Comparison of ENCODE assay signal across 11 cellular contexts in the genomic region with DNA sequence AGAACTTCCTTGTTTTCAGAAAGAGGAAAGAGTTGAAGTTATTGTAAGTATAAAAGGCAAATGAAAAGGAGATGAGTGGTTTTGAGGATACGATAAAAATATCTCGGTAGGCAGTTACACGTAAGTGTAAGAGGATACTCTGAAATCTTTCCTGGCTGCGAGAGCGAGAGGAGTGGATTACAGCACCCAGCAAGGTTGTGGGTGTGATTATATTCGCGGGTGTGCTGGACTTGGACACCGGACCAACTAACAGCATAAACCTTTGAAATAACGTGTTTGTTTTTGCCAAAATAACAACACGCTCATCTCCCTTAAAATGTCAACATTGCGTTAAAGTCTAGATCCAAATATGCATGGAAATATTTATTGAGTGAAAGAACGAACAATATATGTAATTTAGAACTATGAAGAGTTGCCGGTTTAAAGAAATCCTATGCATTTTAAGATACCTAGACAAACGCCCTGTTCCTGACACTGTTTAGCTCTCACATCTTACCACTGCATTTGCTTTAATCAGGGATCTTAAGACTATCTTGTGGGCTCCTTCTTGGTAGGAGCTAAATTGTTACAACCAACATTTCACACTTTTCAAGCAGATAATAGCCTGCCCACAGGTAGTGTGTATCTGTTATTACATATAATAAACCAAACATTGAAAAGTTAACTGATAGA.
DNase-seq lines count a peak whose midpoint lies in the region; ATAC-seq and TF ChIP-seq lines count a peak whose summit lies in the region.
"Had no signal": no experiment of that assay in that cellular context is flagged by ENCODE, and none has a peak within 500 bp of the region (broad histone marks: within the 10 kb centered on the region; RNA-seq: fewer than 3 reads in every experiment).

No MANE protein-coding gene starts in this region.

- DNase-seq in IMR-90 (peak; percentile 5), amniotic epithelial cell (ENCODE audit: low read depth) (peak; percentile 62), hepatocyte (ENCODE audit: low spot score) (peak; percentile 23), gastrocnemius medialis (peak; percentile 24 to 41)
- no peak for DNase-seq in activated CD4-positive, alpha-beta T cell treated with anti-CD3 and anti-CD28 coated beads, Interleukin-2, amount 10 ng/mL, durations not matched to agents 24 days and 14 days
- no peak for DNase-seq in stimulated activated CD4-positive, alpha-beta T cell treated with anti-CD3 and anti-CD28 coated beads, Interleukin-4, amount 100 ng/mL, for 4 hours
- DNase-seq: WERI-Rb-1 had no signal

- no peak for TF ChIP-seq RAD21 in IMR-90 (IDR thresholded peaks at IDR 0.05; ENCODE audit: low read length)

- H3K4me1 ChIP-seq in IMR-90 (ENCODE audit: control insufficient read depth, insufficient read depth, low read length), result peaks cover 6% of the 10 kb centered on the region
- H3K4me1 ChIP-seq in hepatocyte (ENCODE audit: insufficient read depth), result peaks cover 7% of the 10 kb centered on the region
- peaks cover 20 to 24% of the 10 kb centered on the region in 2 donors for H3K4me1 ChIP-seq in gastrocnemius medialis

- ATAC-seq in IMR-90 (ENCODE audit: low read depth), result no peak
- peak; percentile 89 to 94 for ATAC-seq in gastrocnemius medialis
- no peak for ATAC-seq in GM18870 (IDR thresholded peaks at IDR 0.05; ENCODE audit: unreplicated experiment)
- ATAC-seq in HG03159 (IDR thresholded peaks at IDR 0.05; ENCODE audit: unreplicated experiment), result no peak
- ATAC-seq: GM23338 had no signal

- TF ChIP-seq CTCF in IMR-90 (conservative IDR thresholded peaks at IDR 0.05; ENCODE audit: low read depth, low read length) (no peak), hepatocyte (IDR thresholded peaks at IDR 0.05; ENCODE audit: poor library complexity) (no peak), gastrocnemius medialis (IDR thresholded peaks at IDR 0.05 in 4 of 5, conservative IDR thresholded peaks at IDR 0.05 in 1 of 5) (no peak)

- no peak overlapping the region for H3K4me2 ChIP-seq in IMR-90 (ENCODE audit: low read depth, low read length)
- peak overlapping the region; percentile 65 for H3K4me2 ChIP-seq in hepatocyte
- H3K4me2 ChIP-seq: GM23338 had no signal

- H3K27ac ChIP-seq in IMR-90 (ENCODE audit: insufficient read depth, low read length) (peak overlapping the region; percentile 18; the same call in 1 of the 2 replicates), hepatocyte (peak overlapping the region; percentile 87), gastrocnemius medialis (peak overlapping the region; percentile 78 to 87 (median 82))
- H3K27ac ChIP-seq: WERI-Rb-1 had no signal

- H3K27me3 ChIP-seq in IMR-90 (ENCODE audit: control insufficient read depth, insufficient read depth, low read length) (no peaks in the 10 kb centered on the region), hepatocyte (no peaks in the 10 kb centered on the region), gastrocnemius medialis (no peaks in the 10 kb centered on the region)

- H3K9ac ChIP-seq in IMR-90 (ENCODE audit: low read depth, low read length), result no peak overlapping the region

- CTCF ChIA-PET in IMR-90 (lab: Yijun Ruan, JAX), result no interaction called here

- H3K56ac ChIP-seq in IMR-90 (ENCODE audit: extremely low read depth, insufficient read depth, low read length), result no peak overlapping the region

- H3K9me2 ChIP-seq in hepatocyte (replicated peaks; ENCODE audit: insufficient read depth), result no peaks in the 10 kb centered on the region

- H3K27me3 Mint-ChIP-seq in activated CD4-positive, alpha-beta T cell treated with anti-CD3 and anti-CD28 coated beads, Interleukin-2, amount 10 ng/mL, durations not matched to agents 24 days and 14 days, result no peaks in the 10 kb centered on the region
- H3K27me3 Mint-ChIP-seq: stimulated activated naive CD8-positive, alpha-beta T cell treated with anti-CD3 and anti-CD28 coated beads, Interleukin-15, Interleukin-2, amounts not matched to agents 100 ng/mL and 50 ng/mL, for 24 hours had no signal

- H4K91ac ChIP-seq in IMR-90 (ENCODE audit: insufficient read depth, low read depth, low read length), result no peak overlapping the region

- H3K4me1 Mint-ChIP-seq in activated CD4-positive, alpha-beta T cell treated with anti-CD3 and anti-CD28 coated beads, Interleukin-2, amount 10 ng/mL, durations not matched to agents 24 days and 14 days, result no peaks in the 10 kb centered on the region

- no peak overlapping the region; the same call in 1 of the 2 replicates for H3K14ac ChIP-seq in IMR-90 (replicated peaks; ENCODE audit: low read depth, low read length)

- dilution Hi-C loops in IMR-90 (cut with HindIII; ENCODE audit: low sequenced_read_pairs, unreplicated experiment), result no loop called here

- H2BK15ac ChIP-seq in IMR-90 (ENCODE audit: low read depth, low read length), result no peak overlapping the region; the same call in 2 of the 3 replicates

- no peak overlapping the region; the same call in 1 of the 2 replicates for H3K4ac ChIP-seq in IMR-90 (ENCODE audit: low read depth, low read length)

- no peaks in the 10 kb centered on the region for H3K79me2 ChIP-seq in hepatocyte

- in situ Hi-C loops in IMR-90 (cut with MboI; ENCODE audit: low sequenced_read_pairs), result no loop called here
- in situ Hi-C loops in gastrocnemius medialis (cut with MboI; ENCODE audit: low sequenced_read_pairs in 4 of 4), result no loop called here

- H4K8ac ChIP-seq in IMR-90 (ENCODE audit: low read depth in 2 of 2, low read length in 2 of 2), result peak overlapping the region in 1 of 2 experiments; percentile 32; a peak in 3 of 4 replicates

- H3K36me3 ChIP-seq in IMR-90 (ENCODE audit: control insufficient read depth, insufficient read depth, low read length) (no peaks in the 10 kb centered on the region), hepatocyte (replicated peaks; ENCODE audit: insufficient read depth, low read depth) (no peaks in the 10 kb centered on the region), gastrocnemius medialis (no peaks in the 10 kb centered on the region)
- H3K36me3 ChIP-seq: WERI-Rb-1 had no signal

- no peak for TF ChIP-seq POLR2A in IMR-90 (IDR thresholded peaks at IDR 0.05; ENCODE audit: low read depth, low read length)
- TF ChIP-seq POLR2A in gastrocnemius medialis (IDR thresholded peaks at IDR 0.05), result no peak

- no peak overlapping the region for H3K23ac ChIP-seq in IMR-90 (ENCODE audit: low read depth, low read length)

- intact Hi-C loops in IMR-90 (cut with micrococcal nuclease), result no loop called here
- intact Hi-C loops in gastrocnemius medialis (cut with DNase I; ENCODE audit: low total_unique reads), result loop anchor here (2.0 to 5.0 kb wide), 3 partner anchors 36 to 98 kb away; no protein-coding TSS in a partner anchor
- intact Hi-C loops in activated CD4-positive, alpha-beta T cell treated with anti-CD3 and anti-CD28 coated beads, Interleukin-2, amount 10 ng/mL, durations not matched to agents 24 days and 14 days (cut with micrococcal nuclease), result no loop called here

- no TSS peak for BruUV-seq in IMR-90 (replicated peaks; lab: Mats Ljungman, UMichigan)

- H2BK20ac ChIP-seq in IMR-90 (ENCODE audit: low read depth, low read length), result peak overlapping the region; percentile 71; the same call in 1 of the 2 replicates

- no peak overlapping the region for H2AK5ac ChIP-seq in IMR-90 (ENCODE audit: low read depth, low read length)

- H3K36me3 Mint-ChIP-seq in activated CD4-positive, alpha-beta T cell treated with anti-CD3 and anti-CD28 coated beads, Interleukin-2, amount 10 ng/mL, durations not matched to agents 24 days and 14 days (ENCODE audit: low read depth), result no peaks in the 10 kb centered on the region

- H3K27ac Mint-ChIP-seq in activated CD4-positive, alpha-beta T cell treated with anti-CD3 and anti-CD28 coated beads, Interleukin-2, amount 10 ng/mL, durations not matched to agents 24 days and 14 days, result no peak overlapping the region
- H3K27ac Mint-ChIP-seq: GM23338; stimulated activated naive CD8-positive, alpha-beta T cell treated with anti-CD3 and anti-CD28 coated beads, Interleukin-15, Interleukin-2, amounts not matched to agents 100 ng/mL and 50 ng/mL, for 24 hours had no signal

- H3K4me3 ChIP-seq in IMR-90 (ENCODE audit: insufficient read depth, low read depth, low read length) (no peak overlapping the region), hepatocyte (no peak overlapping the region), gastrocnemius medialis (no peak overlapping the region)
- H3K4me3 ChIP-seq: GM23338 had no signal

- no peaks in the 10 kb centered on the region for H3K9me3 ChIP-seq in IMR-90 (ENCODE audit: control insufficient read depth, insufficient read depth, low read length)
- no peaks in the 10 kb centered on the region for H3K9me3 ChIP-seq in hepatocyte (ENCODE audit: low read depth)
- no peaks in the 10 kb centered on the region for H3K9me3 ChIP-seq in gastrocnemius medialis

- H3K18ac ChIP-seq in IMR-90 (ENCODE audit: low read depth, low read length), result peak overlapping the region; percentile 11; the same call in 1 of the 2 replicates

- no peaks in the 10 kb centered on the region for H3K9me3 Mint-ChIP-seq in activated CD4-positive, alpha-beta T cell treated with anti-CD3 and anti-CD28 coated beads, Interleukin-2, amount 10 ng/mL, durations not matched to agents 24 days and 14 days
- H3K9me3 Mint-ChIP-seq: GM23338; stimulated activated naive CD8-positive, alpha-beta T cell treated with anti-CD3 and anti-CD28 coated beads, Interleukin-15, Interleukin-2, amounts not matched to agents 100 ng/mL and 50 ng/mL, for 24 hours had no signal

- no peaks in the 10 kb centered on the region for H4K20me1 ChIP-seq in IMR-90 (ENCODE audit: insufficient read depth, low read length)
- H4K20me1 ChIP-seq in hepatocyte (ENCODE audit: insufficient read depth, poor library complexity, severe bottlenecking), result no peaks in the 10 kb centered on the region

- no peak overlapping the region for H2AK9ac ChIP-seq in IMR-90 (replicated peaks; ENCODE audit: low read depth, low read length, poor library complexity)

- no peak overlapping the region for H3K4me3 Mint-ChIP-seq in activated CD4-positive, alpha-beta T cell treated with anti-CD3 and anti-CD28 coated beads, Interleukin-2, amount 10 ng/mL, durations not matched to agents 24 days and 14 days
- H3K4me3 Mint-ChIP-seq: GM23338; stimulated activated naive CD8-positive, alpha-beta T cell treated with anti-CD3 and anti-CD28 coated beads, Interleukin-15, Interleukin-2, amounts not matched to agents 100 ng/mL and 50 ng/mL, for 24 hours had no signal

- no peak overlapping the region for H4K5ac ChIP-seq in IMR-90 (ENCODE audit: low read depth, low read length)

- peak overlapping the region; percentile 50 for H2BK5ac ChIP-seq in IMR-90 (ENCODE audit: low read depth, low read length, poor library complexity, severe bottlenecking)

- 50 to 100% methylated on average over 1 to 3 of the region's 14 CpGs for WGBS in IMR-90 (ENCODE audit: extremely low coverage in 2 of 2, insufficient read length in 1 of 2), 2 experiments
- 57% methylated on average over 14 of the region's 14 CpGs for WGBS in hepatocyte (ENCODE audit: low lambda C conversion rate, missing lambda C conversion rate)

- no peak overlapping the region for H2AFZ ChIP-seq in IMR-90 (replicated peaks; ENCODE audit: low read length, poor library complexity)
- H2AFZ ChIP-seq in hepatocyte, result peak overlapping the region; percentile 16
- H2AFZ ChIP-seq: GM23338 had no signal

- no peaks in the 10 kb centered on the region for H3K79me1 ChIP-seq in IMR-90 (ENCODE audit: low read depth in 1 of 2, low read length in 2 of 2)

- H2BK120ac ChIP-seq in IMR-90 (ENCODE audit: low read depth, low read length), result peak overlapping the region; percentile 61; the same call in 1 of the 2 replicates

- POLR2A ChIA-PET in IMR-90 (lab: Charles Lee; ENCODE audit: unreplicated experiment), result no interaction called here

- H3K9me1 ChIP-seq in IMR-90 (ENCODE audit: insufficient read depth, low read length), result peaks cover 6% of the 10 kb centered on the region

Comparison
In these comparisons a context has a peak if more than half of its experiments do, and no peak if none do; other contexts are left out.
1. ATAC-seq: peak in gastrocnemius medialis (2 of 2); none in IMR-90 (single experiment), GM18870 (single experiment) and HG03159 (single experiment).
2. DNase-seq: peak in IMR-90 (single experiment), amniotic epithelial cell (single experiment), hepatocyte (single experiment) and gastrocnemius medialis (2 of 2); none in activated CD4-positive, alpha-beta T cell treated with anti-CD3 and anti-CD28 coated beads, Interleukin-2, amount 10 ng/mL, durations not matched to agents 24 days and 14 days (single experiment) and stimulated activated CD4-positive, alpha-beta T cell treated with anti-CD3 and anti-CD28 coated beads, Interleukin-4, amount 100 ng/mL, for 4 hours (0 of 2).
3. H3K27ac ChIP-seq: peak in every context shown above with its lines; median percentile 87 in hepatocyte; 82 in gastrocnemius medialis; 18 in IMR-90.